Comparison of ENCODE assay signal across 8 cellular contexts in genomic region chr17:7844292-7845154, GRCh38. TPM values are rescaled to one million over a fixed set of nuclear protein-coding genes. Genes with fewer than 3 reads are reported as not detected.
DNase-seq lines count a peak whose midpoint lies in the region; ATAC-seq and TF ChIP-seq lines count a peak whose summit lies in the region.

No MANE protein-coding gene starts in this region.

- H3K27ac Mint-ChIP-seq in natural killer cell treated with Interleukin-12 subunit alpha and Interleukin-12 subunit beta and Interleukin-15 and Interleukin-18, amount 100 ng/mL, for 72 hours = peak overlapping the region; percentile 99

- ATAC-seq in GM21717 (IDR thresholded peaks at IDR 0.05; ENCODE audit: unreplicated experiment) = peak; percentile 29
- ATAC-seq in natural killer cell treated with Interleukin-12 subunit alpha and Interleukin-12 subunit beta and Interleukin-15 and Interleukin-18, amount 100 ng/mL, for 72 hours = peak; percentile 70 to 78

- H3K27me3 ChIP-seq in DOHH2 (ENCODE audit: control insufficient read depth, low read length) = no peaks in the 10 kb centered on the region
- H3K27me3 ChIP-seq in stomach = no peaks in the 10 kb centered on the region

- peak; percentile 95 to 98 for DNase-seq in SHP77 (lab: John Stamatoyannopoulos, UW)
- peak; percentile 71 for DNase-seq in activated gamma-delta T cell (lab: John Stamatoyannopoulos, UW)
- peak; percentile 95 for DNase-seq in fibroblast of the aortic adventitia (ENCODE audit: low read depth)
- peak; percentile 95 for DNase-seq in natural killer cell treated with Interleukin-12 subunit alpha and Interleukin-12 subunit beta and Interleukin-15 and Interleukin-18, amount 100 ng/mL, for 72 hours (ENCODE audit: low spot score)
- peak; percentile 92 for DNase-seq in stomach

- no peaks in the 10 kb centered on the region for H3K27me3 Mint-ChIP-seq in natural killer cell treated with Interleukin-12 subunit alpha and Interleukin-12 subunit beta and Interleukin-15 and Interleukin-18, amount 100 ng/mL, for 72 hours

- H3K4me1 ChIP-seq in DOHH2 (ENCODE audit: control insufficient read depth, low read length) (peaks cover 28% of the 10 kb centered on the region), stomach (peaks cover 24 to 50% (median 50%) of the 10 kb centered on the region in 4 donors)

- H3K4me2 ChIP-seq in DOHH2 (ENCODE audit: low read length) = peak overlapping the region; percentile 93

- H3K36me3 Mint-ChIP-seq in natural killer cell treated with Interleukin-12 subunit alpha and Interleukin-12 subunit beta and Interleukin-15 and Interleukin-18, amount 100 ng/mL, for 72 hours = no peaks in the 10 kb centered on the region

- TF ChIP-seq POLR2A in stomach (IDR thresholded peaks at IDR 0.05) = peak in 2 of 4 donors; percentile 70 to 94

- H3K9me2 ChIP-seq in DOHH2 (replicated peaks; ENCODE audit: control insufficient read depth, low read length) = no peaks in the 10 kb centered on the region

- peak overlapping the region; percentile 87 for H3K4me3 ChIP-seq in DOHH2 (ENCODE audit: low read length)
- H3K4me3 ChIP-seq in fibroblast of the aortic adventitia (ENCODE audit: low read depth, low read length) = peak overlapping the region; percentile 85
- peak overlapping the region; percentile 66 to 78 (median 72) for H3K4me3 ChIP-seq in stomach

- H3F3A ChIP-seq in DOHH2 (ENCODE audit: control insufficient read depth, insufficient read depth) = peaks cover 26% of the 10 kb centered on the region

- peaks cover 66% of the 10 kb centered on the region for H3K79me2 ChIP-seq in DOHH2 (ENCODE audit: control insufficient read depth, low read length)

- intact Hi-C loops in stomach (cut with DNase I; ENCODE audit: low total_unique reads) = no loop called here

- H4K20me1 ChIP-seq in DOHH2 (ENCODE audit: control insufficient read depth, insufficient read depth, low read depth, low read length) = peaks cover 8% of the 10 kb centered on the region; the same call in 1 of the 2 replicates

- 0 to 1% (median 0%) methylated on average over 54 to 71 of the region's 71 CpGs for WGBS in stomach, 5 donors

- TF ChIP-seq CTCF in DOHH2 (IDR thresholded peaks at IDR 0.05; ENCODE audit: low read depth, low read length, poor library complexity, severe bottlenecking) (no peak), fibroblast of the aortic adventitia (IDR thresholded peaks at IDR 0.05; ENCODE audit: insufficient read depth, low read length) (no peak), stomach (IDR thresholded peaks at IDR 0.05) (no peak)

- peak overlapping the region; percentile 96 for H3K27ac ChIP-seq in DOHH2 (ENCODE audit: low read depth, low read length)
- peak overlapping the region; percentile 64 for H3K27ac ChIP-seq in KOPT-K1 (ENCODE audit: low read depth, low read length, poor library complexity, severe bottlenecking)
- H3K27ac ChIP-seq in stomach = peak overlapping the region; percentile 96 to 100 (median 99)

- H3K4me1 Mint-ChIP-seq in natural killer cell treated with Interleukin-12 subunit alpha and Interleukin-12 subunit beta and Interleukin-15 and Interleukin-18, amount 100 ng/mL, for 72 hours (ENCODE audit: low read depth in 2 of 2) = peaks cover 46 to 48% of the 10 kb centered on the region in 2 donors

- peak overlapping the region; percentile 93 for H3K4me3 Mint-ChIP-seq in natural killer cell treated with Interleukin-12 subunit alpha and Interleukin-12 subunit beta and Interleukin-15 and Interleukin-18, amount 100 ng/mL, for 72 hours

- no peak for TF ChIP-seq EP300 in stomach (IDR thresholded peaks at IDR 0.05)

- H3K36me3 ChIP-seq in DOHH2 (ENCODE audit: control insufficient read depth, low read length) (peaks cover 78% of the 10 kb centered on the region), KOPT-K1 (ENCODE audit: insufficient read depth, low read length) (peaks cover 47% of the 10 kb centered on the region), stomach (peaks cover 39 to 56% (median 53%) of the 10 kb centered on the region in 4 donors)

- H3K9me3 ChIP-seq in DOHH2 (ENCODE audit: control insufficient read depth, insufficient read depth, low read length) = no peaks in the 10 kb centered on the region
- H3K9me3 ChIP-seq in KOPT-K1 (ENCODE audit: insufficient read depth, low read length, poor library complexity, severe bottlenecking) = no peaks in the 10 kb centered on the region
- no peaks in the 10 kb centered on the region for H3K9me3 ChIP-seq in stomach

- H3K9me3 Mint-ChIP-seq in natural killer cell treated with Interleukin-12 subunit alpha and Interleukin-12 subunit beta and Interleukin-15 and Interleukin-18, amount 100 ng/mL, for 72 hours = no peaks in the 10 kb centered on the region

RNA-seq across cellular contexts. Expression of gene TMEM88, which starts 10.3 kb away (rescaled TPM):
- total RNA-seq in fibroblast of the aortic adventitia (ENCODE audit: low replicate concordance) (0.18 TPM in 1 of 2 replicates, not detected in the other), stomach (1 to 10 TPM in 3 of 5 donors, not detected in 2; 1.8 to 3.8 (median 3.5) TPM)
- total RNA-seq in natural killer cell treated with Interleukin-12 subunit alpha and Interleukin-12 subunit beta and Interleukin-15 and Interleukin-18, amount 100 ng/mL, for 72 hours = 1 to 10 TPM; 2.4 to 2.7 TPM
- 10 to 100 TPM; 17.0 to 36.0 (median 17.4) TPM for polyA plus RNA-seq in stomach

RNA-seq across cellular contexts. Expression of gene KDM6B, which starts 10.5 kb away (rescaled TPM):
- total RNA-seq in fibroblast of the aortic adventitia (ENCODE audit: low replicate concordance) (5.7 and 32.1 TPM in 2 replicates), stomach (10 to 100 TPM in 4 of 5 donors, 1 to 10 TPM in 1; 7.5 to 27.2 (median 12.9) TPM)
- total RNA-seq in natural killer cell treated with Interleukin-12 subunit alpha and Interleukin-12 subunit beta and Interleukin-15 and Interleukin-18, amount 100 ng/mL, for 72 hours = 10 to 100 TPM; 52.0 to 67.6 TPM
- 1 to 10 TPM; 4.6 to 9.6 (median 6.0) TPM for polyA plus RNA-seq in stomach

RNA-seq across cellular contexts. Expression of gene NAA38, which starts 12.8 kb away (rescaled TPM):
- total RNA-seq in fibroblast of the aortic adventitia (ENCODE audit: low replicate concordance) (39.1 and 41.1 TPM in 2 replicates), stomach (100 to 1,000 TPM in 2 of 5 donors, 10 to 100 TPM in 3; 42.0 to 281 (median 94.5) TPM)
- total RNA-seq in natural killer cell treated with Interleukin-12 subunit alpha and Interleukin-12 subunit beta and Interleukin-15 and Interleukin-18, amount 100 ng/mL, for 72 hours = 100 to 1,000 TPM in 1 of 2 donors, 10 to 100 TPM in 1; 54.1 to 105 TPM
- polyA plus RNA-seq in stomach = 100 to 1,000 TPM; 131 to 153 (median 151) TPM

RNA-seq across cellular contexts. Expression of gene CYB5D1, which starts 13.3 kb away (rescaled TPM):
- total RNA-seq in fibroblast of the aortic adventitia (ENCODE audit: low replicate concordance) = 6.8 and 11.2 TPM in 2 replicates
- 10 to 100 TPM; 11.3 to 12.9 TPM for total RNA-seq in natural killer cell treated with Interleukin-12 subunit alpha and Interleukin-12 subunit beta and Interleukin-15 and Interleukin-18, amount 100 ng/mL, for 72 hours
- 10 to 100 TPM in 1 of 5 donors, 1 to 10 TPM in 3, not detected in 1; 1.8 to 12.0 (median 3.3) TPM for total RNA-seq in stomach
- polyA plus RNA-seq in stomach = 1 to 10 TPM; 4.9 to 9.0 (median 5.3) TPM

RNA-seq across cellular contexts. Expression of gene CHD3, which starts 44.1 kb away (rescaled TPM):
- 81.5 and 143 TPM in 2 replicates for total RNA-seq in fibroblast of the aortic adventitia (ENCODE audit: low replicate concordance)
- total RNA-seq in natural killer cell treated with Interleukin-12 subunit alpha and Interleukin-12 subunit beta and Interleukin-15 and Interleukin-18, amount 100 ng/mL, for 72 hours = 100 to 1,000 TPM; 106 to 192 TPM
- total RNA-seq in stomach = 100 to 1,000 TPM in 1 of 5 donors, 10 to 100 TPM in 4; 43.0 to 190 (median 60.7) TPM
- polyA plus RNA-seq in stomach = 10 to 100 TPM; 51.9 to 97.3 (median 69.1) TPM

Comparison
In these comparisons a context has a peak if more than half of its experiments do, and no peak if none do; other contexts are left out.
1. Peak in every context shown above with its lines: DNase-seq, ATAC-seq, H3K4me3 ChIP-seq and H3K27ac ChIP-seq.